7 cellular contexts compared by ENCODE assay signal in genomic region chr16:4307215-4308037, GRCh38.
DNase-seq lines count a peak whose midpoint lies in the region; ATAC-seq and TF ChIP-seq lines count a peak whose summit lies in the region.

No MANE protein-coding gene starts in this region.

- no peaks in the 10 kb centered on the region for H3K36me3 ChIP-seq in WERI-Rb-1

- peak overlapping the region; percentile 85 for H3K27ac ChIP-seq in WERI-Rb-1

- H3K9me3 ChIP-seq in WERI-Rb-1 (ENCODE audit: severe bottlenecking): no peaks in the 10 kb centered on the region

- DNase-seq in NCI-H2107 treated with DMSO at 0.1 percent for 48 hours (lab: John Stamatoyannopoulos, UW; ENCODE audit: unreplicated experiment): peak; percentile 28
- no peak for DNase-seq in WERI-Rb-1
- peak; percentile 95 to 98 for DNase-seq in cardiac fibroblast (ENCODE audit: low read depth in 2 of 2)
- peak; percentile 96 for DNase-seq in iris pigment epithelial cell (ENCODE audit: low read depth)
- peak; percentile 86 to 87 for DNase-seq in stimulated activated CD4-positive, alpha-beta T cell treated with anti-CD3 and anti-CD28 coated beads, Interleukin-12 subunit alpha, Interleukin-12 subunit beta, amount 100 ng/mL, for 24 hours (ENCODE audit: low read depth in 2 of 2)

- H3K4me3 ChIP-seq in WERI-Rb-1 (ENCODE audit: low read depth, low read length) (no peak overlapping the region), cardiac fibroblast (replicated peaks in 1 of 2; ENCODE audit: low read depth in 2 of 2, low read length in 2 of 2) (peak overlapping the region; percentile 54 to 68)

- no peaks in the 10 kb centered on the region for H3K27me3 ChIP-seq in WERI-Rb-1 (ENCODE audit: insufficient read depth, low read depth, severe bottlenecking)

- no peak for TF ChIP-seq CTCF in WERI-Rb-1 (IDR thresholded peaks at IDR 0.05; ENCODE audit: low read depth, low read length)
- TF ChIP-seq CTCF in cardiac fibroblast (IDR thresholded peaks at IDR 0.05; ENCODE audit: low read depth, low read length): no peak

- ATAC-seq in GM18519 (IDR thresholded peaks at IDR 0.05; ENCODE audit: low FRiP score, unreplicated experiment) (peak; percentile 85), HG02943 (IDR thresholded peaks at IDR 0.05; ENCODE audit: low read depth, unreplicated experiment) (peak; percentile 90)
